8 cellular contexts compared by ENCODE assay signal in genomic region chr16:10386517-10387377, GRCh38. TPM values are rescaled to one million over a fixed set of nuclear protein-coding genes. Genes with fewer than 3 reads are reported as not detected.
A peak's percentile ranks its signal among the peaks of the same experiment; 100 is the strongest.
DNase-seq lines count a peak whose midpoint lies in the region; ATAC-seq and TF ChIP-seq lines count a peak whose summit lies in the region.

No MANE protein-coding gene starts in this region.

- H3K27ac ChIP-seq in PC-3 (ENCODE audit: low read length) (no peak overlapping the region), esophagus (ENCODE audit: low read depth in 2 of 2, low read length in 1 of 2) (no peak overlapping the region), ovary (no peak overlapping the region)

- H2AFZ ChIP-seq in PC-3 (ENCODE audit: low read length) = peak overlapping the region; percentile 91

- intact Hi-C loops in PC-3 (cut with micrococcal nuclease) = no loop called here
- intact Hi-C loops in ovary (cut with DNase I) = no loop called here
- intact Hi-C loops in posterior vena cava (cut with DNase I) = no loop called here

- peak overlapping the region; percentile 79 for H3K9ac ChIP-seq in PC-3 (ENCODE audit: low read length)

- no peak for TF ChIP-seq POLR2A in ovary (IDR thresholded peaks at IDR 0.05)

- H3K4me2 ChIP-seq in PC-3 (ENCODE audit: low read length) = peak overlapping the region; percentile 91

- H3K9me2 ChIP-seq in PC-3 (replicated peaks; ENCODE audit: low read length) = no peaks in the 10 kb centered on the region

- H4K20me1 ChIP-seq in PC-3 (ENCODE audit: low read length) = no peaks in the 10 kb centered on the region

- peak overlapping the region; percentile 99 for H3K4me3 ChIP-seq in PC-3 (ENCODE audit: low read length)
- H3K4me3 ChIP-seq in esophagus (ENCODE audit: low read depth in 1 of 2, low read length in 2 of 2) = peak overlapping the region; percentile 64 to 89
- H3K4me3 ChIP-seq in ovary = peak overlapping the region; percentile 49

- no peaks in the 10 kb centered on the region for H3F3A ChIP-seq in PC-3 (ENCODE audit: low read length, unreplicated experiment)

- H3K27me3 ChIP-seq in PC-3 (ENCODE audit: low read length) (no peaks in the 10 kb centered on the region), esophagus (ENCODE audit: control insufficient read depth in 1 of 2, insufficient read depth in 2 of 2, low read length in 2 of 2) (no peaks in the 10 kb centered on the region), ovary (no peaks in the 10 kb centered on the region)

- H3K9me3 ChIP-seq in PC-3 (ENCODE audit: low read length) (no peaks in the 10 kb centered on the region), esophagus (ENCODE audit: control insufficient read depth in 2 of 2, insufficient read depth in 1 of 2, low read depth in 1 of 2, low read length in 1 of 2) (no peaks in the 10 kb centered on the region), ovary (no peaks in the 10 kb centered on the region)

- 21 to 22% methylated on average over 18 of the region's 18 CpGs for WGBS in esophagus, 2 donors
- 17 to 20% (median 19%) methylated on average over 18 of the region's 18 CpGs for WGBS in ovary, 3 donors

- CTCF ChIA-PET in PC-3 (lab: Charles Lee) = no interaction called here

- TF ChIP-seq EP300 in ovary (IDR thresholded peaks at IDR 0.05) = no peak

- H3K79me2 ChIP-seq in PC-3 (ENCODE audit: low read length) = peaks cover 23% of the 10 kb centered on the region

- no peak for TF ChIP-seq CTCF in PC-3 (conservative IDR thresholded peaks at IDR 0.05; ENCODE audit: low read depth, low read length)
- no peak for TF ChIP-seq CTCF in ovary (IDR thresholded peaks at IDR 0.05)

- POLR2A ChIA-PET in PC-3 (lab: Charles Lee; ENCODE audit: unreplicated experiment) = no interaction called here

- H3K4me1 ChIP-seq in PC-3 (ENCODE audit: insufficient read depth, low read length) (no peaks in the 10 kb centered on the region), esophagus (ENCODE audit: control insufficient read depth in 2 of 2, insufficient read depth in 2 of 2, low read length in 1 of 2) (peaks cover 0 to 2% of the 10 kb centered on the region in 2 donors), ovary (ENCODE audit: insufficient read depth) (peaks cover 3% of the 10 kb centered on the region)

- H3K36me3 ChIP-seq in PC-3 (ENCODE audit: low read depth, low read length) (no peaks in the 10 kb centered on the region), esophagus (ENCODE audit: control insufficient read depth in 2 of 2, insufficient read depth in 2 of 2, low read length in 1 of 2) (no peaks in the 10 kb centered on the region), ovary (no peaks in the 10 kb centered on the region)

- TSS peak; percentile 68 for BruUV-seq in PC-3 (replicated peaks; lab: Mats Ljungman, UMichigan)

- ATAC-seq in PC-3 = no peak
- no peak for ATAC-seq in GM19351 (IDR thresholded peaks at IDR 0.05; ENCODE audit: unreplicated experiment)

- DNase-seq in GF-D8 (lab: John Stamatoyannopoulos, UW) (peak; percentile 9), PC-3 (peak; percentile 25), ovary (no peak), NCI-H446 treated with DMSO at 0.1 percent for 48 hours (lab: John Stamatoyannopoulos, UW) (no peak), GM03348 (ENCODE audit: low spot score) (no peak), posterior vena cava (ENCODE audit: low spot score) (no peak)

RNA-seq across cellular contexts. Expression of gene ATF7IP2, which starts 0.9 kb away (rescaled TPM):
- total RNA-seq in PC-3 (2014; rRNA removed) (6.2 and 11.6 TPM in 2 replicates), ovary (10 to 100 TPM in 2 of 7 donors, 1 to 10 TPM in 5; 3.5 to 20.8 (median 8.8) TPM), posterior vena cava (1 to 10 TPM; 4.9 to 8.8 TPM)
- polyA plus RNA-seq in esophagus (1 to 10 TPM; 4.9 to 6.4 TPM), ovary (10 to 100 TPM in 1 of 2 donors, 1 to 10 TPM in 1; 6.6 to 10.4 TPM)

Comparison
In these comparisons a context has a peak if more than half of its experiments do, and no peak if none do; other contexts are left out.
1. DNase-seq: peak in GF-D8 (single experiment) and PC-3 (single experiment); none in ovary (0 of 5), NCI-H446 treated with DMSO at 0.1 percent for 48 hours (single experiment), GM03348 (single experiment) and posterior vena cava (single experiment).
2. H3K4me3 ChIP-seq: peak in every context shown above with its lines; median percentile 99 in PC-3; 76 in esophagus; 49 in ovary.